19 cellular contexts compared by ENCODE assay signal in genomic region chr9:117784996-117785395, GRCh38.
"Had no signal": no experiment of that assay in that cellular context is flagged by ENCODE, and none has a peak within 500 bp of the region (broad histone marks: within the 10 kb centered on the region; RNA-seq: fewer than 3 reads in every experiment).

No MANE protein-coding gene starts in this region.

- H3K36me3 ChIP-seq: heart left ventricle, ovary, right atrium auricular region, sigmoid colon, tibial nerve had no signal

- H3K4me3 ChIP-seq: coronary artery, heart left ventricle, mucosa of descending colon, ovary, right atrium auricular region, sigmoid colon, skin epidermis, testis, tibial nerve had no signal

- H3K4me3 Mint-ChIP-seq: naive thymus-derived CD8-positive, alpha-beta T cell; stimulated activated naive B cell treated with anti-CD40 and anti-IgM and Interleukin-4, amounts not matched to agents 10 μg/mL and 1 μg/mL and 100 μg/mL, for 72 hours; stimulated activated naive CD8-positive, alpha-beta T cell treated with anti-CD3 and anti-CD28 coated beads, Interleukin-15, amount 100 ng/mL, for 72 hours had no signal

- H3K36me3 Mint-ChIP-seq: naive thymus-derived CD8-positive, alpha-beta T cell; stimulated activated naive B cell treated with anti-CD40 and anti-IgM and Interleukin-4, amounts not matched to agents 10 μg/mL and 1 μg/mL and 100 μg/mL, for 72 hours had no signal

- H3K27me3 ChIP-seq: heart left ventricle, ovary, right atrium auricular region, sigmoid colon, testis, tibial nerve had no signal

- DNase-seq: effector CD4-positive, alpha-beta T cell; heart left ventricle; hypothalamus; kidney glomerular epithelial cell; mammary epithelial cell; mucosa of descending colon; naive thymus-derived CD8-positive, alpha-beta T cell; ovary; sigmoid colon; stimulated activated CD4-positive, alpha-beta T cell treated with anti-CD3 and anti-CD28 coated beads, Interleukin-2, amount 100 ng/mL, for 24 hours; stimulated activated CD4-positive, alpha-beta T cell treated with anti-CD3 and anti-CD28 coated beads, Interleukin-4, amount 100 ng/mL, for 4 hours; stimulated activated naive B cell treated with anti-CD40 and anti-IgM and Interleukin-4, amounts not matched to agents 10 μg/mL and 1 μg/mL and 100 μg/mL, for 72 hours; stimulated activated naive CD8-positive, alpha-beta T cell treated with anti-CD3 and anti-CD28 coated beads, Interleukin-15, amount 100 ng/mL, for 72 hours; testis had no signal

- H3K9me3 Mint-ChIP-seq: naive thymus-derived CD8-positive, alpha-beta T cell; stimulated activated naive B cell treated with anti-CD40 and anti-IgM and Interleukin-4, amounts not matched to agents 10 μg/mL and 1 μg/mL and 100 μg/mL, for 72 hours; stimulated activated naive CD8-positive, alpha-beta T cell treated with anti-CD3 and anti-CD28 coated beads, Interleukin-15, amount 100 ng/mL, for 72 hours had no signal

- ATAC-seq: heart left ventricle; left lobe of liver; mucosa of descending colon; naive thymus-derived CD8-positive, alpha-beta T cell; stimulated activated naive B cell treated with anti-CD40 and anti-IgM and Interleukin-4, amounts not matched to agents 10 μg/mL and 1 μg/mL and 100 μg/mL, for 72 hours; stimulated activated naive CD8-positive, alpha-beta T cell treated with anti-CD3 and anti-CD28 coated beads, Interleukin-15, amount 100 ng/mL, for 72 hours had no signal

- H3K27ac Mint-ChIP-seq: naive thymus-derived CD8-positive, alpha-beta T cell; stimulated activated naive B cell treated with anti-CD40 and anti-IgM and Interleukin-4, amounts not matched to agents 10 μg/mL and 1 μg/mL and 100 μg/mL, for 72 hours; stimulated activated naive CD8-positive, alpha-beta T cell treated with anti-CD3 and anti-CD28 coated beads, Interleukin-15, amount 100 ng/mL, for 72 hours had no signal

- H3K4me1 Mint-ChIP-seq: stimulated activated naive B cell treated with anti-CD40 and anti-IgM and Interleukin-4, amounts not matched to agents 10 μg/mL and 1 μg/mL and 100 μg/mL, for 72 hours had no signal

- H3K27ac ChIP-seq: coronary artery, heart left ventricle, ovary, right atrium auricular region, sigmoid colon, skin epidermis, testis, tibial nerve had no signal
